ENCODE assay signal across 28 cellular contexts in the genomic region with DNA sequence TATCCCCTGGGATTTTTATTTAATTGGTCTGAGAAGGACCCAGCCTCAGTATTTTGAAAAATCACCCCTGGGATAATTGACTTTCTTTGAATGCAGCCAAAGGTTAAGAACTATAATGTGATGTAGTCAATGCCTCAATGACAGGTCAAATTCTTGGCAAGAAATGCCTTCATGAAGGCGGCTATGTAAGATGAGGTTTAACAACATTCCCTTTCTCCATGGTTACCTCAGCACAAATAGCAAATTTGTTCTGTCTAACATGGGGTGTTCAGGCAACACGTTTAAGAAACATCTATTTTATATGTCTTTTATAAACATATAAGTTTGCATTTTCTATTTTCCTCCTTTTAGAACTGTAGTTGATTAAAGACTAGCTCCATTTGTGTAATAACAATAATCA.
DNase-seq lines count a peak whose midpoint lies in the region; TF ChIP-seq lines count a peak whose summit lies in the region.
"Had no signal": no experiment of that assay in that cellular context is flagged by ENCODE, and none has a peak within 500 bp of the region (broad histone marks: within the 10 kb centered on the region; RNA-seq: fewer than 3 reads in every experiment).

No MANE protein-coding gene starts in this region.

- DNase-seq in NCI-H2227 (lab: John Stamatoyannopoulos, UW; ENCODE audit: unreplicated experiment), result peak; percentile 11
- no peak for DNase-seq in NCI-H2227 treated with DMSO at 0.1 percent for 48 hours (lab: John Stamatoyannopoulos, UW)
- DNase-seq in astrocyte of the hippocampus (ENCODE audit: low read depth, low spot score), result peak; percentile 65
- DNase-seq in iris pigment epithelial cell (ENCODE audit: low read depth), result peak; percentile 44
- peak; percentile 77 for DNase-seq in retinal pigment epithelial cell (ENCODE audit: low read depth)
- no peak for DNase-seq in stimulated activated naive CD4-positive, alpha-beta T cell (lab: John Stamatoyannopoulos, UW)
- no peak for DNase-seq in iPS-NIHi11 (ENCODE audit: low spot score)
- no peak for DNase-seq in DMS114 treated with DMSO at 0.1 percent for 48 hours (lab: John Stamatoyannopoulos, UW; ENCODE audit: unreplicated experiment)
- DNase-seq: BE2C; CD8-positive, alpha-beta memory T cell; DMS 273 treated with DMSO at 0.1 percent for 48 hours; DMS79 treated with DMSO at 0.1 percent for 48 hours; GF-D8; H9; KBM-7; MV-4-11; NCI-H1105; NCI-H146; NCI-H1930; NCI-H2107; NCI-H446 treated with DMSO at 0.1 percent for 48 hours; NCI-H526; NCI-H82; NK-92 treated with Interleukin-12 subunit alpha and Interleukin-12 subunit beta, amount 100 ng/mL, for 24 hours; PC-9; Right ventricle myocardium superior; RPMI8226 had no signal

- TF ChIP-seq CTCF in retinal pigment epithelial cell (conservative IDR thresholded peaks at IDR 0.05; ENCODE audit: low read depth, low read length), result no peak

- no peak overlapping the region for H3K4me3 ChIP-seq in retinal pigment epithelial cell (ENCODE audit: low read length)
- H3K4me3 ChIP-seq: GM23338, PC-9 had no signal

Comparison
In these comparisons a context has a peak if more than half of its experiments do, and no peak if none do; other contexts are left out.
1. DNase-seq: peak in NCI-H2227 (single experiment), astrocyte of the hippocampus (single experiment), iris pigment epithelial cell (single experiment) and retinal pigment epithelial cell (single experiment); none in NCI-H2227 treated with DMSO at 0.1 percent for 48 hours (single experiment), stimulated activated naive CD4-positive, alpha-beta T cell (0 of 6), iPS-NIHi11 (single experiment) and DMS114 treated with DMSO at 0.1 percent for 48 hours (single experiment).